Comparison of ENCODE assay signal across 8 cellular contexts in the genomic region with DNA sequence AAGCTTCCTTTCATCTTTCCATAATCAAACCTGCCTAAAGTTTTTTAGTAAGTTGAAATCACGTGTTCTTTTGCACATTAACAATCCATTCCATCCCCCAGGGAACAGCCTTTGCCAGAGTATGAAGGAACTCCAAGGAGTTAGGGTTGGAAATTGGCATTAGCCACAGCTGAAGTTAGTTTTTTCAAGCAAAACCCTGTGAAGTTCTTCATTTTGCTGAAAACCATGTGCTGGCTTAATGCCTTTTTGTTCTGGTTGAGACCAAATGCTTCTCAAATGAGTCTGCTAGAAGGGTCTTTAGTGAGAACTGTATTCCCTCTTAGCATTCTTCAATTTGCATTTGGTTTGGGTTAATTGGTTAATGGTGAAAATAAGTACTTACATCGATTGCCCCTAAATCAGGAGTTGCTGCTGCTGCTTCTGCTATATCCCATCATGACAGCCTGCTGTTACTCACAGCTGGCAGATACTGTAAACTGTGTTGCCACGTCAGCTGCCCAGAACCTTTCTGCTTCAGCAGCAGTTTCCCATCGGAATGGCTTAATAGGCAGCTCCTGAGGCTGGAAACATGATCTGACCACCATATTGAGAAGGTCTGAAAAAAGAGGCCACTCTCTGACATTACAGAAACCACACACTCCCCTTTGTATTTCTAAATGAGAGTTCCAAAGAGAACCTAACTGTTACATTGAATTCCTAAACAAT. TPM values are rescaled to one million over a fixed set of nuclear protein-coding genes. Genes with fewer than 3 reads are reported as not detected.
DNase-seq lines count a peak whose midpoint lies in the region; ATAC-seq lines count a peak whose summit lies in the region.

No MANE protein-coding gene starts in this region.

- DNase-seq in M059J (ENCODE audit: low read depth) (peak; percentile 79), amygdala (lab: John Stamatoyannopoulos, UW) (peak in 38 of 56 donors; percentile 4 to 76 (median 26)), hippocampal formation (lab: John Stamatoyannopoulos, UW) (peak; percentile 49 to 64), smooth muscle cell of the brain vasculature (ENCODE audit: low read depth, low spot score) (peak; percentile 81), germinal center (ENCODE audit: low spot score) (no peak)
- DNase-seq in stimulated activated CD4-positive, alpha-beta T cell treated with anti-CD3 and anti-CD28 coated beads, Interleukin-1b, Interleukin-23, amount 100 ng/mL, for 48 hours = no peak
- DNase-seq in activated naive CD4-positive, alpha-beta T cell treated with anti-CD3 and anti-CD28 coated beads, Interleukin-2, amount 50 U/mL, for 16 hours = no peak

- ATAC-seq in GM21723 (IDR thresholded peaks at IDR 0.05; ENCODE audit: unreplicated experiment) = no peak

RNA-seq across cellular contexts. Expression of a gene that starts 14.1 kb away (rescaled TPM):
- total RNA-seq in M059J (2014; rRNA removed; shearing (Covaris generic)) = 0.79 and 1.2 TPM in 2 replicates

Comparison
In these comparisons a context has a peak if more than half of its experiments do, and no peak if none do; other contexts are left out.
1. DNase-seq: peak in M059J (single experiment), amygdala (38 of 56), hippocampal formation (2 of 2) and smooth muscle cell of the brain vasculature (single experiment); none in stimulated activated CD4-positive, alpha-beta T cell treated with anti-CD3 and anti-CD28 coated beads, Interleukin-1b, Interleukin-23, amount 100 ng/mL, for 48 hours (single experiment), germinal center (single experiment) and activated naive CD4-positive, alpha-beta T cell treated with anti-CD3 and anti-CD28 coated beads, Interleukin-2, amount 50 U/mL, for 16 hours (single experiment).